8 cellular contexts compared by ENCODE assay signal in genomic region chr13:77810430-77810829, GRCh38.
DNase-seq lines count a peak whose midpoint lies in the region; ATAC-seq, FAIRE-seq and TF ChIP-seq lines count a peak whose summit lies in the region.

No MANE protein-coding gene starts in this region.

- no peaks in the 10 kb centered on the region for H3K36me3 ChIP-seq in Panc1 (ENCODE audit: control insufficient read depth, insufficient read depth, low read length)
- H3K36me3 ChIP-seq in effector memory CD4-positive, alpha-beta T cell (ENCODE audit: control insufficient read depth, insufficient read depth, low read length): no peaks in the 10 kb centered on the region

- ATAC-seq in HG03039 (IDR thresholded peaks at IDR 0.05; ENCODE audit: unreplicated experiment) (peak; percentile 69), Panc1 (no peak)

- BruUV-seq in Panc1 (replicated peaks; lab: Mats Ljungman, UMichigan): no TSS peak

- no peak overlapping the region for H3K27ac ChIP-seq in Panc1 (ENCODE audit: low read length)
- H3K27ac ChIP-seq in effector memory CD4-positive, alpha-beta T cell (ENCODE audit: insufficient read depth, low read length, poor library complexity, severe bottlenecking): no peak overlapping the region

- intact Hi-C loops in Panc1 (cut with micrococcal nuclease; ENCODE audit: unreplicated experiment): no loop called here

- peak; percentile 68 for FAIRE-seq in GM18507 (lab: Jason Lieb, UNC)

- H3K4me3 ChIP-seq in AG10803 (ENCODE audit: low read length) (no peak overlapping the region), Panc1 (ENCODE audit: low read depth in 2 of 2, low read length in 2 of 2) (no peak overlapping the region)
- no peak overlapping the region for H3K4me3 ChIP-seq in effector memory CD4-positive, alpha-beta T cell (ENCODE audit: insufficient read depth, low read depth, low read length, poor library complexity, severe bottlenecking)

- no peaks in the 10 kb centered on the region for H3K9me3 ChIP-seq in Panc1 (ENCODE audit: control insufficient read depth, insufficient read depth, low read depth, low read length)
- H3K9me3 ChIP-seq in effector memory CD4-positive, alpha-beta T cell (ENCODE audit: control insufficient read depth, low read length): no peaks in the 10 kb centered on the region

- H3K4me1 ChIP-seq in Panc1 (ENCODE audit: control insufficient read depth, insufficient read depth, low read length): no peaks in the 10 kb centered on the region
- no peaks in the 10 kb centered on the region for H3K4me1 ChIP-seq in effector memory CD4-positive, alpha-beta T cell (ENCODE audit: control insufficient read depth, insufficient read depth, low read length, poor library complexity, severe bottlenecking)

- in situ Hi-C loops in Panc1 (cut with HindIII; ENCODE audit: low pct_unique_long_range_greater_than_20kb, low sequenced_read_pairs): no loop called here

- no peaks in the 10 kb centered on the region for H3K27me3 ChIP-seq in Panc1 (ENCODE audit: control insufficient read depth, insufficient read depth, low read length)
- H3K27me3 ChIP-seq in effector memory CD4-positive, alpha-beta T cell (replicated peaks; ENCODE audit: control insufficient read depth, insufficient read depth, low read length, poor library complexity, severe bottlenecking): no peaks in the 10 kb centered on the region

- POLR2A ChIA-PET in Panc1 (lab: Charles Lee): no interaction called here

- DNase-seq in AG10803 (ENCODE audit: low read depth) (peak; percentile 23), GM18507 (ENCODE audit: extremely low spot score, insufficient read length, low read depth) (no peak), Panc1 (ENCODE audit: low read depth, low spot score) (no peak), iPS-NIHi7 (ENCODE audit: extremely low spot score) (peak; percentile 32), DMS79 treated with DMSO at 0.1 percent for 48 hours (lab: John Stamatoyannopoulos, UW) (no peak), NCI-H2081 treated with DMSO at 0.1 percent for 48 hours (lab: John Stamatoyannopoulos, UW) (no peak)
- DNase-seq in effector memory CD4-positive, alpha-beta T cell: no peak

- TF ChIP-seq CTCF in AG10803 (conservative IDR thresholded peaks at IDR 0.05; ENCODE audit: low read length) (peak; percentile 55), Panc1 (IDR thresholded peaks at IDR 0.05) (peak; percentile 18; the same call in 1 of the 2 replicates)

- CTCF ChIA-PET in Panc1 (lab: Charles Lee): no interaction called here

Comparison
In these comparisons a context has a peak if more than half of its experiments do, and no peak if none do; other contexts are left out.
1. DNase-seq: peak in AG10803 (single experiment) and iPS-NIHi7 (single experiment); none in GM18507 (single experiment), Panc1 (single experiment), DMS79 treated with DMSO at 0.1 percent for 48 hours (single experiment), NCI-H2081 treated with DMSO at 0.1 percent for 48 hours (single experiment) and effector memory CD4-positive, alpha-beta T cell (0 of 3).